8 cellular contexts compared by ENCODE assay signal in genomic region chr13:66994498-66995365, GRCh38.
A peak's percentile ranks its signal among the peaks of the same experiment; 100 is the strongest.
DNase-seq lines count a peak whose midpoint lies in the region; ATAC-seq, FAIRE-seq and TF ChIP-seq lines count a peak whose summit lies in the region.

No MANE protein-coding gene starts in this region.

- DNase-seq in GM12878 (ENCODE audit: low read depth, low spot score) = peak; percentile 13
- DNase-seq in trophoblast cell = no peak
- no peak for DNase-seq in activated T-cell treated with anti-CD3 and anti-CD28 coated beads for 4 hours
- no peak for DNase-seq in stimulated activated effector memory CD8-positive, alpha-beta T cell treated with anti-CD3 and anti-CD28 coated beads, Interleukin-12 subunit alpha, Interleukin-12 subunit beta, amount 100 ng/mL, for 72 hours (ENCODE audit: low spot score in 2 of 2)
- no peak for DNase-seq in OCI-M2 (lab: John Stamatoyannopoulos, UW; ENCODE audit: unreplicated experiment)
- no peak for DNase-seq in NK-92 treated with Interleukin-12 subunit alpha and Interleukin-12 subunit beta, amount 100 ng/mL, for 24 hours (lab: John Stamatoyannopoulos, UW)

- H4K12ac ChIP-seq in trophoblast cell (ENCODE audit: low read depth, low read length) = no peak overlapping the region

- TF ChIP-seq EP300 in GM12878 (IDR thresholded peaks at IDR 0.05; ENCODE audit: borderline replicate concordance in 1 of 2, control insufficient read depth in 1 of 2, low read depth in 2 of 2, low read length in 2 of 2) = 0 out of 4 replicates have a peak, but pooled peaks of 1 of the 2 experiments have one; percentile 4

- no peak overlapping the region for H3K18ac ChIP-seq in trophoblast cell (ENCODE audit: low read length)

- H2BK120ac ChIP-seq in trophoblast cell (ENCODE audit: insufficient read depth, low read length, poor library complexity) = no peak overlapping the region

- H3K36me3 ChIP-seq in GM12878 (ENCODE audit: control insufficient read depth in 2 of 2, insufficient read depth in 2 of 2, low read length in 1 of 2) (no peaks in the 10 kb centered on the region), trophoblast cell (ENCODE audit: control insufficient read depth in 1 of 2, insufficient read depth in 2 of 2, low read length in 2 of 2) (no peaks in the 10 kb centered on the region)

- no peak overlapping the region for H3K4ac ChIP-seq in trophoblast cell (ENCODE audit: low read depth, low read length)

- no peaks in the 10 kb centered on the region for H3K4me1 ChIP-seq in GM12878 (ENCODE audit: control insufficient read depth, insufficient read depth, low read length)
- H3K4me1 ChIP-seq in trophoblast cell (ENCODE audit: control insufficient read depth in 1 of 2, insufficient read depth in 2 of 2, low read length in 2 of 2) = no peaks in the 10 kb centered on the region

- H3K9me3 ChIP-seq in GM12878 (replicated peaks; ENCODE audit: control insufficient read depth, insufficient read depth, low read length) = no peaks in the 10 kb centered on the region
- no peaks in the 10 kb centered on the region for H3K9me3 ChIP-seq in trophoblast cell (ENCODE audit: insufficient read depth, low read depth, low read length)

- H3K27me3 ChIP-seq in GM12878 (replicated peaks in 1 of 2; ENCODE audit: control insufficient read depth in 2 of 2, insufficient read depth in 2 of 2, low read length in 1 of 2) = no peaks in the 10 kb centered on the region
- no peaks in the 10 kb centered on the region for H3K27me3 ChIP-seq in trophoblast cell (ENCODE audit: insufficient read depth, low read length)

- H3K79me2 ChIP-seq in GM12878 (ENCODE audit: control insufficient read depth, insufficient read depth, low read length) = no peaks in the 10 kb centered on the region
- H3K79me2 ChIP-seq in trophoblast cell (ENCODE audit: control insufficient read depth, insufficient read depth, low read length, poor library complexity) = no peaks in the 10 kb centered on the region

- H2AFZ ChIP-seq in GM12878 (ENCODE audit: control insufficient read depth, low read depth, low read length) (no peak overlapping the region), trophoblast cell (ENCODE audit: insufficient read depth, low read length, poor library complexity) (no peak overlapping the region)

- H3K4me2 ChIP-seq in GM12878 (ENCODE audit: control insufficient read depth, insufficient read depth) (no peak overlapping the region), trophoblast cell (ENCODE audit: low read length) (peak overlapping the region; percentile 47)

- H3K4me3 ChIP-seq in GM12878 (no peak overlapping the region), trophoblast cell (ENCODE audit: low read depth, low read length) (no peak overlapping the region)

- TF ChIP-seq POLR2A in GM12878 (IDR thresholded peaks at IDR 0.05; ENCODE audit: low read depth, low read length) = no peak

- no peak overlapping the region for H4K8ac ChIP-seq in trophoblast cell (ENCODE audit: low read depth, low read length)

- no peak overlapping the region for H2BK12ac ChIP-seq in trophoblast cell (ENCODE audit: low read length)

- H3K9ac ChIP-seq in GM12878 (ENCODE audit: control insufficient read depth, insufficient read depth, low read length) = no peak overlapping the region
- no peak overlapping the region for H3K9ac ChIP-seq in trophoblast cell (ENCODE audit: low read length)

- 17% methylated on average over 13 of the region's 13 CpGs for WGBS in GM12878 (ENCODE audit: insufficient coverage, insufficient replicate concordance, low lambda C conversion rate, missing lambda C conversion rate)
- WGBS in trophoblast cell (ENCODE audit: extremely low coverage, insufficient coverage, insufficient read length) = no CpG with 5 or more reads among the region's 13 CpGs

- in situ Hi-C loops in GM12878 (cut with MboI) = no loop called here

- no peak overlapping the region for H4K91ac ChIP-seq in trophoblast cell (ENCODE audit: low read depth, low read length)

- no peak overlapping the region for H2BK5ac ChIP-seq in trophoblast cell (ENCODE audit: low read depth, low read length, poor library complexity)

- H3K14ac ChIP-seq in trophoblast cell (ENCODE audit: low read length) = no peak overlapping the region

- H3K36me3 Mint-ChIP-seq in stimulated activated effector memory CD8-positive, alpha-beta T cell treated with anti-CD3 and anti-CD28 coated beads, Interleukin-12 subunit alpha, Interleukin-12 subunit beta, amount 100 ng/mL, for 72 hours = no peaks in the 10 kb centered on the region

- no peak overlapping the region for H3K27ac ChIP-seq in GM12878 (ENCODE audit: control insufficient read depth, insufficient read depth)
- no peak overlapping the region for H3K27ac ChIP-seq in trophoblast cell (ENCODE audit: low read depth, low read length)

- SMC1A ChIA-PET in GM12878 (lab: Charles Lee; ENCODE audit: uncharacterized antibody, unreplicated experiment) = interaction anchor here (0.5 to 2.8 kb wide), 13 partner anchors 10 to 659 kb away, joined by 3 to 14 read pairs (median 4); no protein-coding TSS in a partner anchor

- no peak for TF ChIP-seq CTCF in GM12878 (IDR thresholded peaks at IDR 0.05 in 2 of 3, conservative IDR thresholded peaks at IDR 0.05 in 1 of 3; ENCODE audit: control insufficient read depth in 2 of 3, extremely low read depth in 1 of 3, insufficient read depth in 1 of 3, low read depth in 3 of 3, low read length in 3 of 3)

- BruUV-seq in GM12878 (replicated peaks; lab: Mats Ljungman, UMichigan) = no TSS peak

- no peaks in the 10 kb centered on the region for H3K79me1 ChIP-seq in trophoblast cell (ENCODE audit: low read length)

- H3K27ac Mint-ChIP-seq in stimulated activated effector memory CD8-positive, alpha-beta T cell treated with anti-CD3 and anti-CD28 coated beads, Interleukin-12 subunit alpha, Interleukin-12 subunit beta, amount 100 ng/mL, for 72 hours = no peak overlapping the region

- H3K4me3 Mint-ChIP-seq in stimulated activated effector memory CD8-positive, alpha-beta T cell treated with anti-CD3 and anti-CD28 coated beads, Interleukin-12 subunit alpha, Interleukin-12 subunit beta, amount 100 ng/mL, for 72 hours = no peak overlapping the region

- H2AK5ac ChIP-seq in trophoblast cell (ENCODE audit: low read length) = no peak overlapping the region

- TF ChIP-seq RAD21 in GM12878 (IDR thresholded peaks at IDR 0.05; ENCODE audit: insufficient read depth, low read depth, low read length) = no peak

- intact Hi-C loops in GM12878 (cut with micrococcal nuclease; ENCODE audit: unreplicated experiment) = no loop called here

- ATAC-seq in GM18909 (IDR thresholded peaks at IDR 0.05; ENCODE audit: poor library complexity, unreplicated experiment) (peak; percentile 67), HG02973 (IDR thresholded peaks at IDR 0.05; ENCODE audit: unreplicated experiment) (peak; percentile 43), GM12878 (peak; percentile 79)
- ATAC-seq in stimulated activated effector memory CD8-positive, alpha-beta T cell treated with anti-CD3 and anti-CD28 coated beads, Interleukin-12 subunit alpha, Interleukin-12 subunit beta, amount 100 ng/mL, for 72 hours = no peak

- no peaks in the 10 kb centered on the region for H3K4me1 Mint-ChIP-seq in stimulated activated effector memory CD8-positive, alpha-beta T cell treated with anti-CD3 and anti-CD28 coated beads, Interleukin-12 subunit alpha, Interleukin-12 subunit beta, amount 100 ng/mL, for 72 hours

- no peak overlapping the region for H3K23ac ChIP-seq in trophoblast cell (ENCODE audit: low read length)

- no peaks in the 10 kb centered on the region for H4K20me1 ChIP-seq in GM12878 (ENCODE audit: control insufficient read depth, insufficient read depth)

- RAD21 ChIA-PET in GM12878 (lab: Charles Lee; ENCODE audit: unreplicated experiment) = interaction anchor here (0.7 to 1.2 kb wide), 4 partner anchors 12 to 108 kb away, joined by 3 read pairs; no protein-coding TSS in a partner anchor

- H3K9me3 Mint-ChIP-seq in stimulated activated effector memory CD8-positive, alpha-beta T cell treated with anti-CD3 and anti-CD28 coated beads, Interleukin-12 subunit alpha, Interleukin-12 subunit beta, amount 100 ng/mL, for 72 hours = peaks cover 16% of the 10 kb centered on the region

- POLR2A ChIA-PET in GM12878 (lab: Charles Lee) = interaction anchor here (1.5 kb wide), 1 partner anchor 36 kb away, joined by 3 read pairs; no protein-coding TSS in a partner anchor

- FAIRE-seq in GM12878 (lab: Jason Lieb, UNC) = no peak

- CTCF ChIA-PET in GM12878 (lab: Yijun Ruan, JAX) = interaction anchor here (0.8 to 2.9 kb wide), 6 partner anchors 10 to 263 kb away, joined by 3 to 8 read pairs (median 4); no protein-coding TSS in a partner anchor

TF ChIP-seq in GM12878, 131 proteins besides CTCF, POLR2A, EP300 and RAD21 (continues in another document):
- TF ChIP-seq USF2 (IDR thresholded peaks at IDR 0.05; ENCODE audit: borderline replicate concordance, low read depth, low read length) (no peak), RFX5 (IDR thresholded peaks at IDR 0.05; ENCODE audit: low read depth, low read length) (no peak), NR2F1 (conservative IDR thresholded peaks at IDR 0.05) (no peak), HDAC6 (IDR thresholded peaks at IDR 0.05; ENCODE audit: unreplicated experiment) (no peak), RAD51 (IDR thresholded peaks at IDR 0.05) (0 out of 2 replicates have a peak, but pooled peaks have one; percentile 17), CBFB (IDR thresholded peaks at IDR 0.05; ENCODE audit: low read depth) (no peak), RUNX3 (IDR thresholded peaks at IDR 0.05; ENCODE audit: low read length) (no peak), MEF2B (IDR thresholded peaks at IDR 0.05; ENCODE audit: partially characterized antibody, poor library complexity, severe bottlenecking) (peak; percentile 18), STAT3 (IDR thresholded peaks at IDR 0.05; ENCODE audit: low read depth, low read length) (no peak)
- TF ChIP-seq, protein P1, sequence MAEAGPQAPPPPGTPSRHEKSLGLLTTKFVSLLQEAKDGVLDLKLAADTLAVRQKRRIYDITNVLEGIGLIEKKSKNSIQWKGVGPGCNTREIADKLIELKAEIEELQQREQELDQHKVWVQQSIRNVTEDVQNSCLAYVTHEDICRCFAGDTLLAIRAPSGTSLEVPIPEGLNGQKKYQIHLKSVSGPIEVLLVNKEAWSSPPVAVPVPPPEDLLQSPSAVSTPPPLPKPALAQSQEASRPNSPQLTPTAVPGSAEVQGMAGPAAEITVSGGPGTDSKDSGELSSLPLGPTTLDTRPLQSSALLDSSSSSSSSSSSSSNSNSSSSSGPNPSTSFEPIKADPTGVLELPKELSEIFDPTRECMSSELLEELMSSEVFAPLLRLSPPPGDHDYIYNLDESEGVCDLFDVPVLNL (IDR thresholded peaks at IDR 0.05; ENCODE audit: low read depth, low read length) = no peak
